ENCODE assay signal across 8 cellular contexts in genomic region chr12:32918890-32919791, GRCh38. TPM values are rescaled to one million over a fixed set of nuclear protein-coding genes. Genes with fewer than 3 reads are reported as not detected.
A peak's percentile ranks its signal among the peaks of the same experiment; 100 is the strongest.
DNase-seq lines count a peak whose midpoint lies in the region; ATAC-seq, FAIRE-seq and TF ChIP-seq lines count a peak whose summit lies in the region.

No MANE protein-coding gene starts in this region.

- no peaks in the 10 kb centered on the region for H3K27me3 Mint-ChIP-seq in activated CD8-positive, alpha-beta memory T cell treated with anti-CD3 and anti-CD28 coated beads, Interleukin-2, amount 10 ng/mL, durations not matched to agents 7 days and 5 days

- no peak overlapping the region for H3K27ac Mint-ChIP-seq in activated CD8-positive, alpha-beta memory T cell treated with anti-CD3 and anti-CD28 coated beads, Interleukin-2, amount 10 ng/mL, durations not matched to agents 7 days and 5 days

- CTCF ChIA-PET in HEK293T (lab: Yijun Ruan, JAX): interaction anchor here (0.6 to 1.8 kb wide), 5 partner anchors 15 to 511 kb away, joined by 3 to 15 read pairs (median 3); partner anchors contain the start of gene YARS2
- CTCF ChIA-PET in activated CD8-positive, alpha-beta memory T cell treated with anti-CD3 and anti-CD28 coated beads, Interleukin-2, amount 10 ng/mL, durations not matched to agents 7 days and 5 days (lab: Charles Lee): no interaction called here

- H3K27ac ChIP-seq in pancreas: no peak overlapping the region

- no peaks in the 10 kb centered on the region for H3K36me3 ChIP-seq in pancreas

- H3K4me1 ChIP-seq in pancreas: no peaks in the 10 kb centered on the region

- H3K9me3 ChIP-seq in pancreas: no peaks in the 10 kb centered on the region

- no peaks in the 10 kb centered on the region for H3K36me3 Mint-ChIP-seq in activated CD8-positive, alpha-beta memory T cell treated with anti-CD3 and anti-CD28 coated beads, Interleukin-2, amount 10 ng/mL, durations not matched to agents 7 days and 5 days

- DNase-seq in D341Med (ENCODE audit: low spot score) (peak; percentile 73), HEK293T (ENCODE audit: extremely low spot score) (peak; percentile 46), NCI-H748 treated with DMSO at 0.1 percent for 48 hours (lab: John Stamatoyannopoulos, UW) (peak; percentile 70), epithelial cell of proximal tubule (ENCODE audit: low read depth) (no peak), pancreas (no peak), SIG-M5 (lab: John Stamatoyannopoulos, UW) (no peak)
- DNase-seq in activated CD8-positive, alpha-beta memory T cell treated with anti-CD3 and anti-CD28 coated beads, Interleukin-2, amount 10 ng/mL, durations not matched to agents 7 days and 5 days: no peak

- intact Hi-C loops in pancreas (cut with DNase I): loop anchor here in 2 of 3 donors (5.0 to 10.0 kb wide), 2 partner anchors 154 to 162 kb away; partner anchors contain the start of gene YARS2 (in 1 of the 2)

- no peaks in the 10 kb centered on the region for H3K4me1 Mint-ChIP-seq in activated CD8-positive, alpha-beta memory T cell treated with anti-CD3 and anti-CD28 coated beads, Interleukin-2, amount 10 ng/mL, durations not matched to agents 7 days and 5 days

- H3K4me3 ChIP-seq in epithelial cell of proximal tubule (ENCODE audit: low read depth, low read length) (no peak overlapping the region), pancreas (no peak overlapping the region)

- no peak overlapping the region for H3K4me3 Mint-ChIP-seq in activated CD8-positive, alpha-beta memory T cell treated with anti-CD3 and anti-CD28 coated beads, Interleukin-2, amount 10 ng/mL, durations not matched to agents 7 days and 5 days

- POLR2A ChIA-PET in HEK293T (lab: Yijun Ruan, JAX): interaction anchor here (1.6 kb wide), 1 partner anchor 163 kb away, joined by 17 read pairs; the partner anchor contains the start of gene YARS2

- H3K27me3 ChIP-seq in pancreas: no peaks in the 10 kb centered on the region

- no peak for FAIRE-seq in pancreas (lab: Jason Lieb, UNC)

- 45 to 49% methylated on average over 11 of the region's 11 CpGs for WGBS in pancreas, 2 donors

- no peaks in the 10 kb centered on the region for H3K9me3 Mint-ChIP-seq in activated CD8-positive, alpha-beta memory T cell treated with anti-CD3 and anti-CD28 coated beads, Interleukin-2, amount 10 ng/mL, durations not matched to agents 7 days and 5 days (ENCODE audit: low read depth)

- TF ChIP-seq CTCF in epithelial cell of proximal tubule (conservative IDR thresholded peaks at IDR 0.05; ENCODE audit: low read depth, low read length) (peak; percentile 75), pancreas (IDR thresholded peaks at IDR 0.05) (peak in 3 of 4 donors; percentile 26 to 49 (median 40))

- ATAC-seq in pancreas: peak; percentile 61 to 84 (median 78)
- ATAC-seq in HG02763 (IDR thresholded peaks at IDR 0.05; ENCODE audit: unreplicated experiment): no peak
- ATAC-seq in activated CD8-positive, alpha-beta memory T cell treated with anti-CD3 and anti-CD28 coated beads, Interleukin-2, amount 10 ng/mL, durations not matched to agents 7 days and 5 days: no peak

TF ChIP-seq in HEK293T, 16 proteins besides CTCF, POLR2A, EP300 and RAD21:
- TF ChIP-seq FOXM1 (IDR thresholded peaks at IDR 0.05; ENCODE audit: borderline replicate concordance) (no peak), SP1 (IDR thresholded peaks at IDR 0.05) (no peak), SUZ12 (IDR thresholded peaks at IDR 0.05) (no peak), FOXK2 (IDR thresholded peaks at IDR 0.05) (no peak), TARDBP (IDR thresholded peaks at IDR 0.05) (no peak), LEF1 (IDR thresholded peaks at IDR 0.05; ENCODE audit: borderline replicate concordance) (no peak), ELF4 (IDR thresholded peaks at IDR 0.05) (no peak), ARNT (IDR thresholded peaks at IDR 0.05) (no peak), ZNF384 (IDR thresholded peaks at IDR 0.05) (no peak), L3MBTL2 (conservative IDR thresholded peaks at IDR 0.05) (no peak), HDGF (IDR thresholded peaks at IDR 0.05; ENCODE audit: borderline replicate concordance) (no peak), PKNOX1 (IDR thresholded peaks at IDR 0.05) (no peak), NFRKB (IDR thresholded peaks at IDR 0.05) (no peak), BHLHE40 (IDR thresholded peaks at IDR 0.05; ENCODE audit: borderline replicate concordance) (no peak), FOXA1 (IDR thresholded peaks at IDR 0.05) (no peak), CTBP1 (IDR thresholded peaks at IDR 0.05; ENCODE audit: borderline replicate concordance) (no peak)

RNA-seq across cellular contexts. Expression of gene PKP2, which starts 22.6 kb away (rescaled TPM):
- total RNA-seq in epithelial cell of proximal tubule (6.5 and 13.4 TPM in 2 replicates), pancreas (10 to 100 TPM; 12.0 to 22.7 (median 13.9) TPM)
- 10 to 100 TPM in 1 of 2 donors, 1 to 10 TPM in 1; 4.9 to 11.3 TPM for polyA plus RNA-seq in pancreas
- not detected for total RNA-seq in activated CD8-positive, alpha-beta memory T cell treated with anti-CD3 and anti-CD28 coated beads, Interleukin-2, amount 10 ng/mL, durations not matched to agents 7 days and 5 days

Comparison
In these comparisons a context has a peak if more than half of its experiments do, and no peak if none do; other contexts are left out.
1. DNase-seq: peak in D341Med (single experiment), HEK293T (single experiment) and NCI-H748 treated with DMSO at 0.1 percent for 48 hours (single experiment); none in epithelial cell of proximal tubule (single experiment), pancreas (0 of 6), SIG-M5 (single experiment) and activated CD8-positive, alpha-beta memory T cell treated with anti-CD3 and anti-CD28 coated beads, Interleukin-2, amount 10 ng/mL, durations not matched to agents 7 days and 5 days (single experiment).
2. ATAC-seq: peak in pancreas (4 of 4); none in HG02763 (single experiment) and activated CD8-positive, alpha-beta memory T cell treated with anti-CD3 and anti-CD28 coated beads, Interleukin-2, amount 10 ng/mL, durations not matched to agents 7 days and 5 days (single experiment).